1 cellular context compared by ENCODE assay signal in the genomic region with DNA sequence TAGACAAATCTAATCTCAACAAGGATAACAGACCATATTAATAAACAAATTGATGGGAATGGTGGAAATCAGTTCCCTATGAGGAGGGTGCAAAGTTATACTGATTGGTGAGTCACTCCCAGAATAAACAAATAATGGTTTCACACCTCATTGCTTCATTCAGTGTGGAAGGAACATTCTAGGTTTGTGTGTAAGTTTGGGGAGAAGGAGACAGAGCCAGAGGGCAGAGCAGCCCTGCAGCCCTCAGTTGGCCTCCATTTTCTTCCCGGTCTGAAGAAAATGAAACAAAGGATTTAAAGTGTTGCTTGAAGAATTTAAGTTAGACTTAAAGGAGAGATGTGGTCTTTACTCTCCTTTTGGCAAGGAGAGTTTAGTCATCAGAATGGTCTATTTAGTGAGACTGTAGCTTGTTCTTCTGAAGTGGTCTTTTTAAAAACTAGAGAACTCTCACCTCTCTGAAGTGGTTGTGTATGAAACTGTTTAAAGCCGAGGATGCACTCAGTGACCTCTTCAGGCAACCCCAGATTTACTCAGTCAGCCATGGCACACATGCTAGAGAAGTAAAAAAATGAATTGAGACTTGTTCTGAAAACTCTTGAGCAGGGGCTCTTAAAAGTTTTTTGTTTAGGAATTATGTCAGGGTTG.
TF ChIP-seq lines count a peak whose summit lies in the region.

No MANE protein-coding gene starts in this region.

TF ChIP-seq in HepG2, 621 proteins besides CTCF, POLR2A, EP300 and RAD21 (continued from another document):
- no peak for TF ChIP-seq ZNF646 (CRISPR knock-in tag; IDR thresholded peaks at IDR 0.05)
- no peak for TF ChIP-seq MAFF (IDR thresholded peaks at IDR 0.05; ENCODE audit: low read depth, low read length)
- TF ChIP-seq IKZF1 (IDR thresholded peaks at IDR 0.05): no peak
- no peak for TF ChIP-seq ZNF790 (CRISPR knock-in tag; IDR thresholded peaks at IDR 0.05; ENCODE audit: borderline replicate concordance)
